ENCODE assay signal across 17 cellular contexts in genomic region chr3:139638518-139638917, GRCh38. TPM values are rescaled to one million over a fixed set of nuclear protein-coding genes. Genes with fewer than 3 reads are reported as not detected.
DNase-seq lines count a peak whose midpoint lies in the region; ATAC-seq and TF ChIP-seq lines count a peak whose summit lies in the region.
"Had no signal": no experiment of that assay in that cellular context is flagged by ENCODE, and none has a peak within 500 bp of the region (broad histone marks: within the 10 kb centered on the region; RNA-seq: fewer than 3 reads in every experiment).

No MANE protein-coding gene starts in this region.

- no peak overlapping the region for H4K8ac ChIP-seq in H9 (replicated peaks; ENCODE audit: insufficient read length, low read depth, low read length)

- no CpG with 5 or more reads among the region's 2 CpGs for WGBS in H9 (ENCODE audit: extremely low coverage, insufficient read length, low lambda C conversion rate)
- 88 to 95% methylated on average over 2 of the region's 2 CpGs for WGBS in endodermal cell (ENCODE audit: insufficient coverage in 1 of 2, insufficient read length in 1 of 2), 2 experiments

- H4K91ac ChIP-seq in H9 (ENCODE audit: insufficient read length, low read depth, low read length), result no peak overlapping the region

- no peak for DNase-seq in left cardiac atrium
- no peak for DNase-seq in left ventricle myocardium superior
- DNase-seq in H9, result no peak
- DNase-seq in endodermal cell, result peak; percentile 5
- DNase-seq in activated gamma-delta T cell (lab: John Stamatoyannopoulos, UW), result no peak
- DNase-seq in CD1c-positive myeloid dendritic cell (ENCODE audit: extremely low spot score), result no peak
- DNase-seq: C1 segment of cervical spinal cord; CD4-positive, CD25-positive, alpha-beta regulatory T cell; CD8-positive, alpha-beta T cell; DMS 273 treated with DMSO at 0.1 percent for 48 hours; DMS79; EL; GF-D8; GOT3; HCEC 1CT had no signal

- no peak overlapping the region for H2BK20ac ChIP-seq in H9 (ENCODE audit: low read depth, low read length, poor library complexity, severe bottlenecking)

- H3K27ac ChIP-seq in H9 (ENCODE audit: insufficient read length, low read depth, low read length) (no peak overlapping the region), endodermal cell (ENCODE audit: low read depth, low read length) (no peak overlapping the region)

- H4K20me1 ChIP-seq in H9 (ENCODE audit: control insufficient read depth, insufficient read depth, insufficient read length), result no peaks in the 10 kb centered on the region

- H3K79me1 ChIP-seq in H9 (ENCODE audit: insufficient read depth, low read depth, low read length, poor library complexity, severe bottlenecking), result no peaks in the 10 kb centered on the region

- H3K4me1 ChIP-seq in H9 (ENCODE audit: insufficient read depth, low read length) (no peaks in the 10 kb centered on the region), endodermal cell (ENCODE audit: control insufficient read depth, insufficient read depth, low read length) (no peaks in the 10 kb centered on the region)

- no peak overlapping the region for H2AFZ ChIP-seq in H9 (ENCODE audit: low read length)

- H3K4ac ChIP-seq in H9 (ENCODE audit: low read depth, low read length), result no peak overlapping the region

- H3K4me3 ChIP-seq in endodermal cell (ENCODE audit: low read length), result no peak overlapping the region

- no peak overlapping the region for H3K56ac ChIP-seq in H9 (ENCODE audit: insufficient read length, low read depth, low read length)

- H3K18ac ChIP-seq in H9 (ENCODE audit: insufficient read length, low read depth, low read length), result no peak overlapping the region

- H3K4me1 Mint-ChIP-seq in H9 (no peaks in the 10 kb centered on the region), endodermal cell (no peaks in the 10 kb centered on the region)

- no peak overlapping the region for H2BK12ac ChIP-seq in H9 (ENCODE audit: insufficient read length, low read depth, low read length)

- H2BK15ac ChIP-seq in H9 (ENCODE audit: low read depth, low read length), result no peak overlapping the region

- no peaks in the 10 kb centered on the region for H3K27me3 ChIP-seq in H9 (ENCODE audit: insufficient read depth, low read length)
- H3K27me3 ChIP-seq in endodermal cell (ENCODE audit: control insufficient read depth, insufficient read depth, low read length, poor library complexity, severe bottlenecking), result no peaks in the 10 kb centered on the region

- no peak overlapping the region for H2BK120ac ChIP-seq in H9 (ENCODE audit: low read depth, low read length, poor library complexity, severe bottlenecking)

- H3K36me3 ChIP-seq in endodermal cell (ENCODE audit: control insufficient read depth, insufficient read depth, low read length), result no peaks in the 10 kb centered on the region

- TF ChIP-seq CTCF in H9 (conservative IDR thresholded peaks at IDR 0.05), result no peak
- TF ChIP-seq CTCF in endodermal cell (conservative IDR thresholded peaks at IDR 0.05), result no peak

- H3K36me3 Mint-ChIP-seq in H9 (ENCODE audit: insufficient read depth in 1 of 3, low read depth in 3 of 3), result no peaks in the 10 kb centered on the region; a peak in 1 of 7 replicates
- no peaks in the 10 kb centered on the region for H3K36me3 Mint-ChIP-seq in endodermal cell (ENCODE audit: low read depth)
- H3K36me3 Mint-ChIP-seq: CD4-positive, CD25-positive, alpha-beta regulatory T cell had no signal

- ATAC-seq in left cardiac atrium (peak; percentile 78 to 84), left ventricle myocardium superior (no peak)
- ATAC-seq: CD8-positive, alpha-beta T cell had no signal

- no peak overlapping the region for H3T11ph ChIP-seq in H9 (ENCODE audit: low read length)

- intact Hi-C loops in left cardiac atrium (cut with DNase I) (no loop called here), left ventricle myocardium superior (cut with micrococcal nuclease) (no loop called here)

- H3K9me3 ChIP-seq in H9 (ENCODE audit: control insufficient read depth, low read depth, low read length) (no peaks in the 10 kb centered on the region), endodermal cell (ENCODE audit: control insufficient read depth, low read length) (no peaks in the 10 kb centered on the region)

- H3K14ac ChIP-seq in H9 (ENCODE audit: insufficient read depth, low read length), result no peak overlapping the region

- no peaks in the 10 kb centered on the region for H3K79me2 ChIP-seq in H9 (ENCODE audit: insufficient read depth, low read length)

- no peak overlapping the region for H3K4me2 ChIP-seq in H9 (ENCODE audit: insufficient read depth, insufficient read length, low read length)

- H3K27ac Mint-ChIP-seq in H9 (no peak overlapping the region), endodermal cell (no peak overlapping the region)
- H3K27ac Mint-ChIP-seq: CD4-positive, CD25-positive, alpha-beta regulatory T cell; CD8-positive, alpha-beta T cell had no signal

- no peaks in the 10 kb centered on the region for H3K23me2 ChIP-seq in H9 (ENCODE audit: insufficient read length, low read depth, low read length, poor library complexity, severe bottlenecking)

- H3K27me3 Mint-ChIP-seq in H9 (ENCODE audit: low read depth) (no peaks in the 10 kb centered on the region), endodermal cell (ENCODE audit: insufficient read depth) (peaks cover 2% of the 10 kb centered on the region)
- H3K27me3 Mint-ChIP-seq: CD4-positive, CD25-positive, alpha-beta regulatory T cell had no signal

- H3K9ac ChIP-seq in H9 (ENCODE audit: extremely low read depth, insufficient read length, low read length), result no peak overlapping the region
- H3K9ac ChIP-seq in endodermal cell (ENCODE audit: extremely low read depth, low read length, poor library complexity, severe bottlenecking), result no peak overlapping the region

- H3K9me3 Mint-ChIP-seq in H9, result no peaks in the 10 kb centered on the region
- H3K9me3 Mint-ChIP-seq in endodermal cell, result no peaks in the 10 kb centered on the region
- H3K9me3 Mint-ChIP-seq: CD8-positive, alpha-beta T cell had no signal

- peak overlapping the region; percentile 14 for H4K5ac ChIP-seq in H9 (ENCODE audit: insufficient read length, low read depth, low read length)

- H3K23ac ChIP-seq in H9 (ENCODE audit: insufficient read length, low read depth, low read length), result no peak overlapping the region

- H3K4me3 Mint-ChIP-seq in H9 (no peak overlapping the region), endodermal cell (no peak overlapping the region)
- H3K4me3 Mint-ChIP-seq: CD4-positive, CD25-positive, alpha-beta regulatory T cell; CD8-positive, alpha-beta T cell had no signal

- H2BK5ac ChIP-seq in H9 (ENCODE audit: insufficient read length, low read length), result no peak overlapping the region

- no peak overlapping the region for H2AK5ac ChIP-seq in H9 (ENCODE audit: insufficient read length, low read length)

RNA-seq across cellular contexts. Expression of gene NMNAT3, which starts 39.3 kb away (rescaled TPM):
- 10 to 100 TPM; 13.0 to 14.8 TPM for total RNA-seq in left cardiac atrium
- total RNA-seq in left ventricle myocardium superior, result 15.0 TPM
- 1.2 and 1.3 TPM in 2 replicates for total RNA-seq in H9 (2021)
- total RNA-seq in endodermal cell, result 1 to 10 TPM; 1.2 to 1.6 TPM
- 2.9 TPM for polyA plus RNA-seq in endodermal cell (2013, experiment 1 of 2)
- polyA plus RNA-seq in endodermal cell (2013, experiment 2 of 2), result 2.3 TPM
- total RNA-seq: A172, G401 had no signal
